8 cellular contexts compared by ENCODE assay signal in genomic region chr12:6828671-6829531, GRCh38. TPM values are rescaled to one million over a fixed set of nuclear protein-coding genes. Genes with fewer than 3 reads are reported as not detected.
DNase-seq lines count a peak whose midpoint lies in the region; ATAC-seq and TF ChIP-seq lines count a peak whose summit lies in the region.

No MANE protein-coding gene starts in this region.

- DNase-seq in Daoy (ENCODE audit: low read depth) (peak; percentile 67), NCI-H1105 treated with DMSO at 0.1 percent for 48 hours (lab: John Stamatoyannopoulos, UW) (peak; percentile 36), activated T-cell treated with anti-CD3 and anti-CD28 coated beads for 4 hours (peak; percentile 36), NAMALWA (ENCODE audit: low spot score) (no peak)
- peak; percentile 31 to 60 (median 55) for DNase-seq in naive thymus-derived CD4-positive, alpha-beta T cell

- H3K36me3 Mint-ChIP-seq in naive thymus-derived CD4-positive, alpha-beta T cell: peaks cover 0 to 4% (median 0%) of the 10 kb centered on the region in 5 donors

- H3K9me3 Mint-ChIP-seq in naive thymus-derived CD4-positive, alpha-beta T cell: peaks cover 0 to 2% (median 0%) of the 10 kb centered on the region in 11 donors

- H3K4me3 ChIP-seq in esophagus (ENCODE audit: low read depth in 1 of 2, low read length in 2 of 2) (peak overlapping the region; percentile 56 to 70), urinary bladder (ENCODE audit: low read depth, low read length) (peak overlapping the region; percentile 81)
- H3K4me3 ChIP-seq in naive thymus-derived CD4-positive, alpha-beta T cell (ENCODE audit: low read length): peak overlapping the region; percentile 77

- intact Hi-C loops in naive thymus-derived CD4-positive, alpha-beta T cell (cut with micrococcal nuclease): loop anchor here (1.0 to 5.0 kb wide), 5 partner anchors 23 to 262 kb away; partner anchors contain the start of genes ZNF384 (in 2 of the 2), NOP2 (in 1 of the 2), SPSB2 (in 1 of the 2) and USP5 (in 1 of the 2)

- TF ChIP-seq POLR2A in GM18505 (IDR thresholded peaks at IDR 0.05; ENCODE audit: borderline replicate concordance, extremely low read depth, insufficient read depth, insufficient read length): no peak

- H3K4me1 ChIP-seq in esophagus (ENCODE audit: control insufficient read depth in 2 of 2, insufficient read depth in 2 of 2, low read length in 1 of 2): peaks cover 0 to 9% of the 10 kb centered on the region in 2 donors
- H3K4me1 ChIP-seq in naive thymus-derived CD4-positive, alpha-beta T cell (ENCODE audit: control insufficient read depth in 2 of 2, insufficient read depth in 2 of 2, low read length in 2 of 2): peaks cover 0 to 4% of the 10 kb centered on the region in 2 donors
- no peaks in the 10 kb centered on the region for H3K4me1 ChIP-seq in urinary bladder (ENCODE audit: insufficient read depth)

- H3K27ac Mint-ChIP-seq in naive thymus-derived CD4-positive, alpha-beta T cell: peak overlapping the region; percentile 77 to 93 (median 85)

- H3K36me3 ChIP-seq in esophagus (ENCODE audit: control insufficient read depth in 2 of 2, insufficient read depth in 2 of 2, low read length in 1 of 2) (peaks cover 0 to 5% of the 10 kb centered on the region in 2 donors), urinary bladder (ENCODE audit: insufficient read depth) (no peaks in the 10 kb centered on the region)
- no peaks in the 10 kb centered on the region for H3K36me3 ChIP-seq in naive thymus-derived CD4-positive, alpha-beta T cell (ENCODE audit: control insufficient read depth in 2 of 3, insufficient read depth in 3 of 3, low read length in 3 of 3)

- POLR2A ChIA-PET in naive thymus-derived CD4-positive, alpha-beta T cell (lab: Charles Lee): interaction anchor here (0.5 to 13.2 kb wide), 25 partner anchors 8 to 201 kb away, joined by 3 to 91 read pairs (median 4); partner anchors contain the start of genes CD4, CDCA3, COPS7A and GNB3

- ATAC-seq in naive thymus-derived CD4-positive, alpha-beta T cell: peak; percentile 69
- no peak for ATAC-seq in GM18505 (IDR thresholded peaks at IDR 0.05; ENCODE audit: unreplicated experiment)

- peak overlapping the region; percentile 88 to 98 (median 92) for H3K4me3 Mint-ChIP-seq in naive thymus-derived CD4-positive, alpha-beta T cell

- no peaks in the 10 kb centered on the region for H3K27me3 ChIP-seq in esophagus (ENCODE audit: control insufficient read depth in 1 of 2, insufficient read depth in 2 of 2, low read length in 2 of 2)
- H3K27me3 ChIP-seq in naive thymus-derived CD4-positive, alpha-beta T cell (ENCODE audit: control insufficient read depth in 2 of 2, insufficient read depth in 2 of 2, low read length in 2 of 2): peaks cover 0 to 9% of the 10 kb centered on the region in 2 donors

- CTCF ChIA-PET in naive thymus-derived CD4-positive, alpha-beta T cell (lab: Charles Lee): interaction anchor here (0.7 to 1.9 kb wide), 11 partner anchors 10 to 274 kb away, joined by 3 to 8 read pairs (median 4); partner anchors contain the start of genes CD4, MLF2, SPSB2 and USP5

- H3K27me3 Mint-ChIP-seq in naive thymus-derived CD4-positive, alpha-beta T cell: peaks cover 9 to 58% (median 16%) of the 10 kb centered on the region in 5 donors

- WGBS in esophagus, 2 donors: 1% methylated on average over 88 to 89 of the region's 89 CpGs
- WGBS in urinary bladder: under 1% methylated on average over 89 of the region's 89 CpGs

- H3K9me3 ChIP-seq in esophagus (ENCODE audit: control insufficient read depth in 2 of 2, insufficient read depth in 1 of 2, low read depth in 1 of 2, low read length in 1 of 2): peaks cover 0 to 4% of the 10 kb centered on the region in 2 donors
- H3K9me3 ChIP-seq in naive thymus-derived CD4-positive, alpha-beta T cell (ENCODE audit: control insufficient read depth in 2 of 3, low read length in 3 of 3): no peaks in the 10 kb centered on the region

- peak overlapping the region; percentile 42 to 70 for H3K27ac ChIP-seq in esophagus (ENCODE audit: low read depth in 2 of 2, low read length in 1 of 2)
- peak overlapping the region; percentile 53 for H3K27ac ChIP-seq in naive thymus-derived CD4-positive, alpha-beta T cell (ENCODE audit: low read depth, low read length)
- H3K27ac ChIP-seq in urinary bladder (ENCODE audit: low read depth): peak overlapping the region; percentile 72

- peaks cover 19 to 32% (median 27%) of the 10 kb centered on the region in 7 donors for H3K4me1 Mint-ChIP-seq in naive thymus-derived CD4-positive, alpha-beta T cell

RNA-seq across cellular contexts. Expression of gene P3H3, which starts 0.7 kb away (rescaled TPM):
- 24.1 and 24.8 TPM in 2 replicates for total RNA-seq in Daoy (2014; rRNA removed; shearing (Covaris generic))
- 1 to 10 TPM; 3.4 to 3.9 TPM for polyA plus RNA-seq in esophagus
- total RNA-seq in naive thymus-derived CD4-positive, alpha-beta T cell: 10 to 100 TPM in 3 of 5 experiments, 1 to 10 TPM in 2; 1.9 to 18.2 (median 10.3) TPM
- polyA plus RNA-seq in naive thymus-derived CD4-positive, alpha-beta T cell: 1 to 10 TPM; 1.5 to 1.9 TPM
- total RNA-seq in urinary bladder: 40.1 TPM
- 46.3 TPM for polyA plus RNA-seq in urinary bladder

RNA-seq across cellular contexts. Expression of gene GPR162, which starts 7.3 kb away (rescaled TPM):
- 0.74 and 0.92 TPM in 2 replicates for total RNA-seq in Daoy (2014; rRNA removed; shearing (Covaris generic))
- polyA plus RNA-seq in esophagus (1 to 10 TPM; 2.1 to 2.5 TPM), urinary bladder (18.4 TPM)
- 10 to 100 TPM in 1 of 5 experiments, 1 to 10 TPM in 1, under 1 TPM in 3; 0.30 to 10.5 (median 0.38) TPM for total RNA-seq in naive thymus-derived CD4-positive, alpha-beta T cell
- polyA plus RNA-seq in naive thymus-derived CD4-positive, alpha-beta T cell: not detected
- 6.4 TPM for total RNA-seq in urinary bladder

RNA-seq across cellular contexts. Expression of gene GNB3, which starts 11.8 kb away (rescaled TPM):
- total RNA-seq in Daoy (2014; rRNA removed; shearing (Covaris generic)): 0.71 and 1.4 TPM in 2 replicates
- 1 to 10 TPM; 1.1 to 1.3 TPM for polyA plus RNA-seq in esophagus
- total RNA-seq in naive thymus-derived CD4-positive, alpha-beta T cell: 10 to 100 TPM in 2 of 5 experiments, 1 to 10 TPM in 2, under 1 TPM in 1; 0.63 to 11.8 (median 3.2) TPM
- under 1 TPM in 1 of 2 donors, not detected in 1; 0.23 TPM for polyA plus RNA-seq in naive thymus-derived CD4-positive, alpha-beta T cell
- 2.5 TPM for total RNA-seq in urinary bladder
- polyA plus RNA-seq in urinary bladder: 4.6 TPM

RNA-seq across cellular contexts. Expression of gene CDCA3, which starts 22.2 kb away (rescaled TPM):
- 107 TPM in 2 replicates for total RNA-seq in Daoy (2014; rRNA removed; shearing (Covaris generic))
- polyA plus RNA-seq in esophagus: 10 to 100 TPM; 14.6 to 19.3 TPM
- total RNA-seq in naive thymus-derived CD4-positive, alpha-beta T cell: 10 to 100 TPM in 1 of 5 experiments, 1 to 10 TPM in 3, under 1 TPM in 1; 0.64 to 55.6 (median 1.8) TPM
- polyA plus RNA-seq in naive thymus-derived CD4-positive, alpha-beta T cell: under 1 TPM in 1 of 2 donors, not detected in 1; 0.94 TPM
- 12.3 TPM for total RNA-seq in urinary bladder
- polyA plus RNA-seq in urinary bladder: 1.0 TPM

RNA-seq across cellular contexts. Expression of gene USP5, which starts 23.0 kb away (rescaled TPM):
- 134 and 140 TPM in 2 replicates for total RNA-seq in Daoy (2014; rRNA removed; shearing (Covaris generic))
- polyA plus RNA-seq in esophagus (10 to 100 TPM; 21.4 to 40.7 TPM), urinary bladder (60.1 TPM)
- total RNA-seq in naive thymus-derived CD4-positive, alpha-beta T cell: 100 to 1,000 TPM in 1 of 5 experiments, 10 to 100 TPM in 4; 58.0 to 134 (median 71.1) TPM
- 10 to 100 TPM; 51.9 to 71.5 TPM for polyA plus RNA-seq in naive thymus-derived CD4-positive, alpha-beta T cell
- total RNA-seq in urinary bladder: 29.0 TPM
